2 cellular contexts compared by ENCODE assay signal in genomic region chr10:27741173-27742091, GRCh38.
TF ChIP-seq lines count a peak whose summit lies in the region.

No MANE protein-coding gene starts in this region.

TF ChIP-seq in SK-N-SH, 30 proteins besides CTCF, POLR2A, EP300 and RAD21 (continued from another document):
- TF ChIP-seq ELF1 (IDR thresholded peaks at IDR 0.05), result no peak
- no peak for TF ChIP-seq USF1 (IDR thresholded peaks at IDR 0.05; ENCODE audit: borderline replicate concordance, low read depth)
- no peak for TF ChIP-seq IRF3 (IDR thresholded peaks at IDR 0.05; ENCODE audit: low read depth, low read length)
- TF ChIP-seq CHD2 (IDR thresholded peaks at IDR 0.05; ENCODE audit: low read length, partially characterized antibody), result no peak
- no peak for TF ChIP-seq MEF2A (IDR thresholded peaks at IDR 0.05; ENCODE audit: borderline replicate concordance, low read depth)
- no peak for TF ChIP-seq USF2 (IDR thresholded peaks at IDR 0.05; ENCODE audit: borderline replicate concordance, low read depth, low read length)
- no peak for TF ChIP-seq NRF1 (IDR thresholded peaks at IDR 0.05; ENCODE audit: low read depth, low read length)
- TF ChIP-seq TAF1 (IDR thresholded peaks at IDR 0.05; ENCODE audit: borderline replicate concordance, low read depth, low read length), result no peak
- no peak for TF ChIP-seq GATA2 (CRISPR knock-in tag; IDR thresholded peaks at IDR 0.05)

TF ChIP-seq in SK-N-SH treated with all-trans-retinoic acid at 6 μM for 48 hours, 23 proteins besides CTCF, POLR2A, EP300 and RAD21 (continued from another document):
- no peak for TF ChIP-seq PATZ1 (CRISPR knock-in tag; IDR thresholded peaks at IDR 0.05; ENCODE audit: borderline replicate concordance)
